In the genomic region with DNA sequence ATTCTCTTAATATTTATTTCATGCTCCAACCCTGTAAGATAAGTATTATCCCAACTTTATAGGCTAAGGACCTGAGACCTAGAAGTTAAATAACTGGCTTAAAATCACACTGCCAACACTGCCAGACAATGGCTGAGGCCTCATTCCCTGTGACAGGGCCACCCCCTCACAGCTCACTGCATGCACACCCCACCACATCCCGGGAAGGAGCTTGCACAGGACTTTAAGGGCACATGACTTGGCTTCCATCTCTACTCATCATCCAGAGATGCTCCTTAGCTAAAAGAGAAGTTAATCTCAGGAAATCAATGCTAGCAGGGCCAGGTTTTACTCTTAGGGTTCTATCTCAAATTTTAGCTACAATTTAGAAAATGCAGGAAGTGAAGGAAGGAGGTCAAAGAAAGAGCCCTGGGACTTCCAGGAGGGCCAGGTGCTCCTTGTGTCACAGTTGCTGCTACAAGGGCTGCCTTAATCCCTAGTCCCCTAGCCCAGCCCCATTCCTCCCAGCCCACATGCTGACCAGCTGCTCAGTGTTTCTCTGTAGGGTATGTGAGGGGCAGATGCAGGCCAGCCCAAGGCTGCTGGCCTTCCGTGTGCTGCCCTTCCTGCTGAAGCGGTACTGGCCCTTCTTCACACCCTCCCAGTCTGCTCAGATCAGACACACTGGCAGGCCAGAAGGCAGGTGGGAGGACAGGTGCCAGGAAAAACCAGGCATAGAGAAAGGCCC, we compare ENCODE assay signal across 15 cellular contexts. TPM values are rescaled to one million over a fixed set of nuclear protein-coding genes. Genes with fewer than 3 reads are reported as not detected.
DNase-seq lines count a peak whose midpoint lies in the region; ATAC-seq, FAIRE-seq and TF ChIP-seq lines count a peak whose summit lies in the region.
"Had no signal": no experiment of that assay in that cellular context is flagged by ENCODE, and none has a peak within 500 bp of the region (broad histone marks: within the 10 kb centered on the region; RNA-seq: fewer than 3 reads in every experiment).

No MANE protein-coding gene starts in this region.

- H2AFZ ChIP-seq in astrocyte (ENCODE audit: low read depth, low read length) = no peak overlapping the region

- H3K36me3 ChIP-seq in astrocyte (ENCODE audit: insufficient read depth, low read length) = peaks cover 2% of the 10 kb centered on the region
- H3K36me3 ChIP-seq in stomach smooth muscle (ENCODE audit: control insufficient read depth in 2 of 2, insufficient read depth in 2 of 2, low read length in 2 of 2) = no peaks in the 10 kb centered on the region
- no peaks in the 10 kb centered on the region for H3K36me3 ChIP-seq in Peyer's patch
- H3K36me3 ChIP-seq: colonic mucosa had no signal

- H3K9me3 ChIP-seq in astrocyte (ENCODE audit: insufficient read depth, low read depth, low read length) (no peaks in the 10 kb centered on the region), stomach smooth muscle (ENCODE audit: control insufficient read depth in 2 of 2, low read length in 2 of 2) (no peaks in the 10 kb centered on the region), Peyer's patch (no peaks in the 10 kb centered on the region)
- H3K9me3 ChIP-seq: colonic mucosa had no signal

- H3K9ac ChIP-seq in astrocyte (ENCODE audit: low read length) (peak overlapping the region; percentile 59), stomach smooth muscle (ENCODE audit: low read length in 2 of 2) (no peak overlapping the region)

- H3K4me1 ChIP-seq in astrocyte (ENCODE audit: insufficient read depth, low read length) = peaks cover 55% of the 10 kb centered on the region
- peaks cover 24% of the 10 kb centered on the region for H3K4me1 ChIP-seq in stomach smooth muscle (ENCODE audit: control insufficient read depth, insufficient read depth, low read length)
- H3K4me1 ChIP-seq in Peyer's patch = peaks cover 0 to 9% (median 2%) of the 10 kb centered on the region in 4 donors
- H3K4me1 ChIP-seq: colonic mucosa had no signal

- H3K27me3 Mint-ChIP-seq in astrocyte (ENCODE audit: low read depth, unreplicated experiment) = no peaks in the 10 kb centered on the region

- no peak for TF ChIP-seq POLR2A in Peyer's patch (IDR thresholded peaks at IDR 0.05)

- peak overlapping the region; percentile 65 for H3K4me2 ChIP-seq in astrocyte (ENCODE audit: low read length)

- peaks cover 1% of the 10 kb centered on the region for H4K20me1 ChIP-seq in astrocyte (ENCODE audit: insufficient read depth, low read length)

- H3K4me3 Mint-ChIP-seq in astrocyte (ENCODE audit: unreplicated experiment) = peak overlapping the region; percentile 72
- H3K4me3 Mint-ChIP-seq: activated CD4-positive, alpha-beta T cell treated with anti-CD3 and anti-CD28 coated beads, Interleukin-2, amount 10 ng/mL, durations not matched to agents 24 days and 14 days had no signal

- TF ChIP-seq CTCF in astrocyte (IDR thresholded peaks at IDR 0.05; ENCODE audit: insufficient read depth, low read depth, low read length) (no peak), Peyer's patch (IDR thresholded peaks at IDR 0.05) (no peak)

- DNase-seq in Right ventricle myocardium superior (no peak), Right ventricle myocardium inferior (ENCODE audit: missing footprints) (no peak), astrocyte (ENCODE audit: low read depth) (no peak), iPS-NIHi11 (ENCODE audit: low spot score) (peak; percentile 51), Peyer's patch (no peak), NCI-H2107 (lab: John Stamatoyannopoulos, UW) (no peak), SIG-M5 (lab: John Stamatoyannopoulos, UW) (no peak)
- DNase-seq: activated CD4-positive, alpha-beta T cell treated with anti-CD3 and anti-CD28 coated beads, Interleukin-2, amount 10 ng/mL, durations not matched to agents 24 days and 14 days; activated gamma-delta T cell treated with Interleukin-2 at 50 U/mL for 16 hours; colonic mucosa; GF-D8; GOT3; NCI-H446 treated with DMSO at 0.1 percent for 48 hours; stimulated activated CD8-positive, alpha-beta memory T cell treated with anti-CD3 and anti-CD28 coated beads, Interleukin-4, amount 100 ng/mL, for 48 hours had no signal

- ATAC-seq in Right ventricle myocardium superior (ENCODE audit: poor library complexity) = peak; percentile 7
- no peak for ATAC-seq in Right ventricle myocardium inferior

- peak overlapping the region; percentile 99 for H3K27ac Mint-ChIP-seq in astrocyte (ENCODE audit: unreplicated experiment)
- H3K27ac Mint-ChIP-seq: activated CD4-positive, alpha-beta T cell treated with anti-CD3 and anti-CD28 coated beads, Interleukin-2, amount 10 ng/mL, durations not matched to agents 24 days and 14 days had no signal

- no peaks in the 10 kb centered on the region for H3K36me3 Mint-ChIP-seq in astrocyte (ENCODE audit: low read depth, unreplicated experiment)

- no peaks in the 10 kb centered on the region for H3K9me3 Mint-ChIP-seq in astrocyte (ENCODE audit: unreplicated experiment)
- H3K9me3 Mint-ChIP-seq: activated CD4-positive, alpha-beta T cell treated with anti-CD3 and anti-CD28 coated beads, Interleukin-2, amount 10 ng/mL, durations not matched to agents 24 days and 14 days had no signal

- intact Hi-C loops in Right ventricle myocardium superior (cut with DNase I) = no loop called here
- intact Hi-C loops in Right ventricle myocardium inferior (cut with DNase I) = no loop called here

- peaks cover 90% of the 10 kb centered on the region for H3K79me2 ChIP-seq in astrocyte (ENCODE audit: insufficient read depth, low read length)

- H3K4me1 Mint-ChIP-seq in astrocyte (ENCODE audit: low read depth, unreplicated experiment) = peaks cover 65% of the 10 kb centered on the region
- H3K4me1 Mint-ChIP-seq: activated CD4-positive, alpha-beta T cell treated with anti-CD3 and anti-CD28 coated beads, Interleukin-2, amount 10 ng/mL, durations not matched to agents 24 days and 14 days had no signal

- H3K4me3 ChIP-seq in astrocyte (ENCODE audit: insufficient read depth, low read depth, low read length) (no peak overlapping the region), stomach smooth muscle (ENCODE audit: low read length in 2 of 2) (no peak overlapping the region), Peyer's patch (no peak overlapping the region)
- H3K4me3 ChIP-seq: colonic mucosa had no signal

- H3K27me3 ChIP-seq in astrocyte (ENCODE audit: insufficient read depth, low read length) = no peaks in the 10 kb centered on the region
- no peaks in the 10 kb centered on the region for H3K27me3 ChIP-seq in stomach smooth muscle (ENCODE audit: control insufficient read depth in 1 of 2, insufficient read depth in 2 of 2, low read length in 2 of 2)
- H3K27me3 ChIP-seq in Peyer's patch = no peaks in the 10 kb centered on the region
- H3K27me3 ChIP-seq: colonic mucosa had no signal

- H3K27ac ChIP-seq in astrocyte (ENCODE audit: low read depth, low read length) = peak overlapping the region; percentile 82
- H3K27ac ChIP-seq in stomach smooth muscle (ENCODE audit: low read length) = peak overlapping the region; percentile 20
- peak overlapping the region in 1 of 4 donors; percentile 11 for H3K27ac ChIP-seq in Peyer's patch
- H3K27ac ChIP-seq: colonic mucosa had no signal

- no peak for FAIRE-seq in astrocyte (lab: Jason Lieb, UNC)

RNA-seq across cellular contexts. Expression of gene WWTR1, which starts 53.5 kb away (rescaled TPM):
- 37.9 TPM for total RNA-seq in Right ventricle myocardium superior
- total RNA-seq in Right ventricle myocardium inferior = 42.6 TPM
- total RNA-seq in astrocyte = 94.3 and 105 TPM in 2 replicates
- total RNA-seq in Peyer's patch = 10 to 100 TPM; 13.8 to 62.7 (median 18.5) TPM
